ENCODE assay signal across 8 cellular contexts in the genomic region with DNA sequence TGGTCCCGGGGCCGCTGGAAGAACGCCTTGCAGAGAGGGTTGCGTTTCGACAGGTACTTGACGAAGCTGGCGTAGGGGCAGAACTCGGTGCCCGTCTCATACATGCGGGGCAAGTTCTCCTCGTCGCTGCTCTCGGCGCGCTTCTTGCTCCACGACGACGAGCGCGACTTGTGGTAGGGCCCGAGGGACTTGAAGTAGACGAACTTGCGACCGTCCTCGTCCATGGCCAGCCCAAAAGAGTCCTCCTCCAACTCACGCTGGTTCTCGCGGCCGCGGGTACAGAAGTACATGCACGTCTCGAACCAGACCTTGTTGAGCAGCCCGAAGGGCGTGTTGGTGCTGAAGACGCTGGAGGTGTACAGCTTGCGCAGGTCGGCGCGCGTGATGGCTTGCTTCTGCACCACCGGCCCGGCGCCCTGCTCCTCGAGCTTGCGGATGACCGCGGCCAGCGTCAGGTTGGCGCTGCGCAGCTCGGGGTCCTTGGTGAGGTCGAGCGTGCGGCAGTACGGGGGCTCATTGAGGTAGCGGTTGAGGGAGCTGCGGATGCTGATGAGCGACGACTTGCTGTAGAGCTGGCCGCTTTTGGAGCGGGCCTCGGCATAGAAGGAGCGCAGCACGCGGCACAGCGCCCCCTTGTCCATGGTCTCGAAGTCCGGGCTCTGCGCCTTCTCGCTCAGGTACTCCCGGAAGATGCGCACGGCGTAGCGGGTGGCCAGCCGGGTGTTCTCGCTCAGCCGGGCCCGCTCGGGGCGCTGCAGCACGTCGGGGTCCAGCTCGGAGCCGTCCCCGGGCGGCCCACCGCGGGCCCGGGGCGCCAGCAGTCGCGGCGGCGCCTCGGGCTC. TPM values are rescaled to one million over a fixed set of nuclear protein-coding genes. Genes with fewer than 3 reads are reported as not detected.
DNase-seq lines count a peak whose midpoint lies in the region; ATAC-seq and TF ChIP-seq lines count a peak whose summit lies in the region.

No MANE protein-coding gene starts in this region.

- H3K4me1 ChIP-seq in esophagus squamous epithelium: peaks cover 41 to 86% (median 49%) of the 10 kb centered on the region in 3 donors
- peaks cover 0 to 28% of the 10 kb centered on the region in 2 donors for H3K4me1 ChIP-seq in muscle layer of duodenum (ENCODE audit: control insufficient read depth in 1 of 2, insufficient read depth in 2 of 2, low read length in 2 of 2)

- POLR2A ChIA-PET in CD4-positive, alpha-beta T cell (lab: Charles Lee): no interaction called here

- no peak overlapping the region for H3K27ac Mint-ChIP-seq in CD4-positive, alpha-beta T cell

- DNase-seq in CD4-positive, alpha-beta T cell: peak in 9 of 10 experiments; percentile 12 to 52 (median 30)
- DNase-seq in HuH-7.5 (ENCODE audit: low spot score) (peak; percentile 63), activated T-cell treated with anti-CD3 and anti-CD28 coated beads for 48 hours (ENCODE audit: low read depth) (peak; percentile 59), esophagus squamous epithelium (lab: John Stamatoyannopoulos, UW) (peak; percentile 3), NOMO-1 (lab: John Stamatoyannopoulos, UW; ENCODE audit: unreplicated experiment in 2 of 2) (no peak)
- peak; percentile 48 for DNase-seq in stimulated activated naive CD4-positive, alpha-beta T cell treated with Interleukin-2 at 50 U/mL for 16 hours (lab: John Stamatoyannopoulos, UW)

- CTCF ChIA-PET in CD4-positive, alpha-beta T cell (lab: Charles Lee): no interaction called here

- TF ChIP-seq CTCF in CD4-positive, alpha-beta T cell (IDR thresholded peaks at IDR 0.05): no peak
- TF ChIP-seq CTCF in esophagus squamous epithelium (IDR thresholded peaks at IDR 0.05): peak in 3 of 6 experiments; percentile 29 to 51 (median 41)

- H3K36me3 Mint-ChIP-seq in CD4-positive, alpha-beta T cell (ENCODE audit: low read depth): no peaks in the 10 kb centered on the region

- H3K36me3 ChIP-seq in esophagus squamous epithelium (no peaks in the 10 kb centered on the region), muscle layer of duodenum (ENCODE audit: control insufficient read depth in 1 of 2, insufficient read depth in 2 of 2, low read length in 2 of 2) (no peaks in the 10 kb centered on the region)

- peaks cover 52% of the 10 kb centered on the region for H3K4me1 Mint-ChIP-seq in CD4-positive, alpha-beta T cell (ENCODE audit: low read depth)

- peak overlapping the region; percentile 84 for H3K4me3 Mint-ChIP-seq in CD4-positive, alpha-beta T cell

- intact Hi-C loops in CD4-positive, alpha-beta T cell (cut with DNase I, micrococcal nuclease): no loop called here
- intact Hi-C loops in esophagus squamous epithelium (cut with DNase I): no loop called here

- no peak for TF ChIP-seq POLR2A in esophagus squamous epithelium (IDR thresholded peaks at IDR 0.05)

- H3K27me3 ChIP-seq in CD4-positive, alpha-beta T cell (ENCODE audit: control insufficient read depth, insufficient read depth, low read length): peaks cover 36% of the 10 kb centered on the region
- H3K27me3 ChIP-seq in esophagus squamous epithelium: peaks cover 0 to 37% (median 2%) of the 10 kb centered on the region in 4 donors
- peaks cover 8% of the 10 kb centered on the region for H3K27me3 ChIP-seq in muscle layer of duodenum (ENCODE audit: low read depth, low read length)

- 12 to 23% methylated on average over 13 to 15 of the region's 96 CpGs for WGBS in esophagus squamous epithelium, 2 donors

- H3K4me3 ChIP-seq in esophagus squamous epithelium (peak overlapping the region; percentile 75 to 93 (median 82)), muscle layer of duodenum (ENCODE audit: low read depth in 1 of 2, low read length in 2 of 2) (peak overlapping the region; percentile 63 to 81)

- H3K27ac ChIP-seq in CD4-positive, alpha-beta T cell (ENCODE audit: low read depth, low read length): no peak overlapping the region
- H3K27ac ChIP-seq in esophagus squamous epithelium (peak overlapping the region; percentile 87 to 97 (median 95)), muscle layer of duodenum (ENCODE audit: low read length) (no peak overlapping the region)

- peak; percentile 62 for ATAC-seq in CD4-positive, alpha-beta T cell (ENCODE audit: poor library complexity)
- ATAC-seq in GM21390 (IDR thresholded peaks at IDR 0.05; ENCODE audit: unreplicated experiment): peak; percentile 47

- H3K9me3 ChIP-seq in CD4-positive, alpha-beta T cell (ENCODE audit: control insufficient read depth, low read length): no peaks in the 10 kb centered on the region
- H3K9me3 ChIP-seq in esophagus squamous epithelium: no peaks in the 10 kb centered on the region
- H3K9me3 ChIP-seq in muscle layer of duodenum (ENCODE audit: control insufficient read depth in 1 of 2, low read length in 2 of 2): no peaks in the 10 kb centered on the region

- peaks cover 26% of the 10 kb centered on the region for H3K27me3 Mint-ChIP-seq in CD4-positive, alpha-beta T cell

- H3K9me3 Mint-ChIP-seq in CD4-positive, alpha-beta T cell: no peaks in the 10 kb centered on the region

RNA-seq across cellular contexts. Expression of gene KCTD1, which starts 0.8 kb away (rescaled TPM):
- 1 to 10 TPM in 1 of 2 experiments, under 1 TPM in 1; 0.74 to 1.1 TPM for total RNA-seq in CD4-positive, alpha-beta T cell
- 10 to 100 TPM; 46.0 to 67.1 (median 56.6) TPM for total RNA-seq in esophagus squamous epithelium

Comparison
In these comparisons a context has a peak if more than half of its experiments do, and no peak if none do; other contexts are left out.
1. DNase-seq: peak in CD4-positive, alpha-beta T cell (9 of 10), HuH-7.5 (single experiment), activated T-cell treated with anti-CD3 and anti-CD28 coated beads for 48 hours (single experiment), esophagus squamous epithelium (single experiment) and stimulated activated naive CD4-positive, alpha-beta T cell treated with Interleukin-2 at 50 U/mL for 16 hours (single experiment); none in NOMO-1 (0 of 2).
2. H3K27ac ChIP-seq: peak in esophagus squamous epithelium (4 of 4); none in CD4-positive, alpha-beta T cell (single experiment) and muscle layer of duodenum (single experiment).
3. RNA of gene KCTD1, which starts 0.8 kb away (total RNA-seq): 46.0 to 67.1 TPM in esophagus squamous epithelium; 0.74 to 1.1 TPM in CD4-positive, alpha-beta T cell; every median in the first group is over 10 times any median in the second.